ENCODE assay signal across 8 cellular contexts in genomic region chr17:40340880-40341807, GRCh38. TPM values are rescaled to one million over a fixed set of nuclear protein-coding genes. Genes with fewer than 3 reads are reported as not detected.
DNase-seq lines count a peak whose midpoint lies in the region; ATAC-seq and TF ChIP-seq lines count a peak whose summit lies in the region.

No MANE protein-coding gene starts in this region.

- H3K27me3 ChIP-seq in ascending aorta (no peaks in the 10 kb centered on the region), sigmoid colon (no peaks in the 10 kb centered on the region)

- H3K36me3 ChIP-seq in KOPT-K1 (ENCODE audit: insufficient read depth, low read length) (no peaks in the 10 kb centered on the region), ascending aorta (no peaks in the 10 kb centered on the region), sigmoid colon (no peaks in the 10 kb centered on the region)

- H3K9me3 Mint-ChIP-seq in T-helper 2 cell treated with Interferon-gamma antibody and Interleukin-4, amounts not matched to agents 5 μg/mL and 100 μg/mL, for 36 hours: no peaks in the 10 kb centered on the region

- peaks cover 51% of the 10 kb centered on the region for H3K4me1 Mint-ChIP-seq in T-helper 2 cell treated with Interferon-gamma antibody and Interleukin-4, amounts not matched to agents 5 μg/mL and 100 μg/mL, for 36 hours (ENCODE audit: low read depth)

- H3K9me3 ChIP-seq in KOPT-K1 (ENCODE audit: insufficient read depth, low read length, poor library complexity, severe bottlenecking): no peaks in the 10 kb centered on the region
- no peaks in the 10 kb centered on the region for H3K9me3 ChIP-seq in ascending aorta
- H3K9me3 ChIP-seq in sigmoid colon: no peaks in the 10 kb centered on the region

- peaks cover 49% of the 10 kb centered on the region for H3K36me3 Mint-ChIP-seq in T-helper 2 cell treated with Interferon-gamma antibody and Interleukin-4, amounts not matched to agents 5 μg/mL and 100 μg/mL, for 36 hours (ENCODE audit: low read depth)

- no peaks in the 10 kb centered on the region for H3K27me3 Mint-ChIP-seq in T-helper 2 cell treated with Interferon-gamma antibody and Interleukin-4, amounts not matched to agents 5 μg/mL and 100 μg/mL, for 36 hours (ENCODE audit: low read depth)

- peak; percentile 69 for ATAC-seq in GM21390 (IDR thresholded peaks at IDR 0.05; ENCODE audit: unreplicated experiment)

- H3K4me1 ChIP-seq in ascending aorta: peaks cover 10 to 21% of the 10 kb centered on the region in 2 donors
- H3K4me1 ChIP-seq in sigmoid colon: peaks cover 0 to 79% (median 61%) of the 10 kb centered on the region in 4 donors

- peak overlapping the region; percentile 54 for H3K27ac ChIP-seq in KOPT-K1 (ENCODE audit: low read depth, low read length, poor library complexity, severe bottlenecking)
- peak overlapping the region; percentile 92 to 94 for H3K27ac ChIP-seq in ascending aorta
- H3K27ac ChIP-seq in sigmoid colon: peak overlapping the region; percentile 94 to 99 (median 96)

- DNase-seq in COR-L47 (lab: John Stamatoyannopoulos, UW) (peak; percentile 68), ascending aorta (ENCODE audit: low spot score in 2 of 2) (peak; percentile 88 to 98), hypothalamus (lab: John Stamatoyannopoulos, UW) (peak in 44 of 51 donors; percentile 9 to 89 (median 67)), sigmoid colon (peak; percentile 97), KBM-7 (no peak)
- DNase-seq in T-helper 2 cell treated with Interferon-gamma antibody and Interleukin-4, amounts not matched to agents 5 μg/mL and 100 μg/mL, for 36 hours (ENCODE audit: low spot score): peak; percentile 85

- peak overlapping the region; percentile 81 for H3K4me3 Mint-ChIP-seq in T-helper 2 cell treated with Interferon-gamma antibody and Interleukin-4, amounts not matched to agents 5 μg/mL and 100 μg/mL, for 36 hours

- TF ChIP-seq CTCF in ascending aorta (IDR thresholded peaks at IDR 0.05) (no peak), sigmoid colon (IDR thresholded peaks at IDR 0.05) (no peak)

- in situ Hi-C loops in KBM-7 (cut with MboI; ENCODE audit: low pct_unique_long_range_greater_than_20kb, low sequenced_read_pairs): no loop called here

- intact Hi-C loops in ascending aorta (cut with DNase I): loop anchor here (1.0 kb wide), 3 partner anchors 9 to 23 kb away; no protein-coding TSS in a partner anchor
- intact Hi-C loops in sigmoid colon (cut with DNase I): loop anchor here (5.0 kb wide), 1 partner anchor 239 kb away; the partner anchor contains the start of gene NR1D1

- 0 to 1% methylated on average over 55 of the region's 55 CpGs for WGBS in sigmoid colon, 2 donors

- H3K27ac Mint-ChIP-seq in T-helper 2 cell treated with Interferon-gamma antibody and Interleukin-4, amounts not matched to agents 5 μg/mL and 100 μg/mL, for 36 hours: peak overlapping the region; percentile 92

- peak in 2 of 4 donors; percentile 53 to 94 for TF ChIP-seq EP300 in sigmoid colon (IDR thresholded peaks at IDR 0.05)

- H3K4me3 ChIP-seq in ascending aorta (peak overlapping the region; percentile 84 to 91), sigmoid colon (peak overlapping the region; percentile 61 to 83 (median 82))

- peak; percentile 49 to 55 for TF ChIP-seq POLR2A in sigmoid colon (IDR thresholded peaks at IDR 0.05)

RNA-seq across cellular contexts. Expression of gene GJD3, which starts 23.4 kb away (rescaled TPM):
- total RNA-seq in ascending aorta: not detected
- 1 to 10 TPM in 1 of 4 donors, under 1 TPM in 1, not detected in 2; 0.49 to 2.1 TPM for total RNA-seq in sigmoid colon
- polyA plus RNA-seq in sigmoid colon: under 1 TPM in 1 of 3 donors, not detected in 2; 0.64 TPM

RNA-seq across cellular contexts. Expression of gene RARA, which starts 32.2 kb away (rescaled TPM):
- total RNA-seq in ascending aorta: 77.3 TPM
- 10 to 100 TPM; 15.8 to 27.3 (median 20.5) TPM for total RNA-seq in sigmoid colon
- polyA plus RNA-seq in sigmoid colon: 10 to 100 TPM; 26.4 to 29.6 (median 27.8) TPM

RNA-seq across cellular contexts. Expression of gene CDC6, which starts 53.5 kb away (rescaled TPM):
- total RNA-seq in ascending aorta (1.2 TPM), sigmoid colon (1 to 10 TPM in 1 of 4 donors, under 1 TPM in 2, not detected in 1; 0.33 to 1.5 (median 0.83) TPM)
- 10 to 100 TPM in 1 of 3 donors, 1 to 10 TPM in 2; 2.4 to 10.9 (median 8.6) TPM for polyA plus RNA-seq in sigmoid colon
